8 cellular contexts compared by ENCODE assay signal in the genomic region with DNA sequence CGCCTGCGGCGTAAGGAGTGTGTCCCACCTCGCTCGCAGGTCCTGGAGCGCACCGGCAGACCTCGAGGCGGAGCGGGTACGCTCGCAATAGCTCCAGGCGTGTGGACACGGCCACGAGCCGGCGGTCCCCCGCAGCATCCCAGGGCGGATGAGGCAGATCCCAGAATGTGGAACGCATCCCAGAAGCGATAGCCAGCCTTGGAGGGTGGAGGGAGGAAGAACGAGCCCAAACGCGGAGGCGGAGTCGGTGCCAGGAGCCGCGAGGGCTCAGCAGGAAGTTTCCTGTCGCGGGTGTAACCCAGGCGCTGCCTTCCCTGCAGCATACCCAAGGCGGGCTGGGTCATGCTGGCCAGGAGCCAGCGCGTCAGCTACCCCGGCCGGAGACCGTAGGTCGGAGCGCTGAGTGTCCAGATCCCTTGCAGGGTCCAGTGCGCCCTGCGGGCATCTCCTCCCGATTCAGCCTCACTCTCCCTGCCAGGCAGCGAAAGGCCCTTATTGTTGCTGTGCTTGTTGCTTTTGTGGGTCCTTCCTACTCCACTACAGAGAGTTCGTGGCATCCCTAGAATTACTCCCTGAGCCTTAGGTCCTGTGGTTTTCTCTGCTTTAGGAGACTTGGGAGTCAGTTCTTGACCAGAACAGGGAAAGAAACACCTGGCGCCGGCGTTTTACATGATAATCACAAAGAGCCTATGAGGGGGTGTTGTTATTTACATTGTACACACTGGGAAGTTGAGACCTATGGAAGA. TPM values are rescaled to one million over a fixed set of nuclear protein-coding genes. Genes with fewer than 3 reads are reported as not detected.
DNase-seq lines count a peak whose midpoint lies in the region; ATAC-seq and TF ChIP-seq lines count a peak whose summit lies in the region.

No MANE protein-coding gene starts in this region.

- TF ChIP-seq CTCF in left ventricle myocardium inferior (IDR thresholded peaks at IDR 0.05; ENCODE audit: borderline replicate concordance), result no peak

- H3K36me3 Mint-ChIP-seq in activated naive CD8-positive, alpha-beta T cell treated with anti-CD3 and anti-CD28 coated beads, Interleukin-2, amount 50 U/mL, for 24 hours (ENCODE audit: low read depth), result no peaks in the 10 kb centered on the region

- ATAC-seq in activated naive CD8-positive, alpha-beta T cell treated with anti-CD3 and anti-CD28 coated beads, Interleukin-2, amount 50 U/mL, for 24 hours, result peak; percentile 48
- ATAC-seq in HG03521 (IDR thresholded peaks at IDR 0.05; ENCODE audit: unreplicated experiment), result no peak

- no peaks in the 10 kb centered on the region for H3K9me3 Mint-ChIP-seq in activated naive CD8-positive, alpha-beta T cell treated with anti-CD3 and anti-CD28 coated beads, Interleukin-2, amount 50 U/mL, for 24 hours

- DNase-seq in COLO668 (lab: John Stamatoyannopoulos, UW; ENCODE audit: unreplicated experiment), result peak; percentile 80
- peak; percentile 83 for DNase-seq in NCI-H748 (lab: John Stamatoyannopoulos, UW; ENCODE audit: unreplicated experiment)
- no peak for DNase-seq in activated naive CD8-positive, alpha-beta T cell treated with anti-CD3 and anti-CD28 coated beads, Interleukin-2, amount 50 U/mL, for 24 hours
- DNase-seq in left ventricle myocardium inferior, result no peak
- no peak for DNase-seq in NCI-H2029 (lab: John Stamatoyannopoulos, UW)
- no peak for DNase-seq in NCI-H1694 (lab: John Stamatoyannopoulos, UW)

- peak overlapping the region; percentile 72 for H3K4me3 Mint-ChIP-seq in activated naive CD8-positive, alpha-beta T cell treated with anti-CD3 and anti-CD28 coated beads, Interleukin-2, amount 50 U/mL, for 24 hours

- no peaks in the 10 kb centered on the region for H3K9me3 ChIP-seq in left ventricle myocardium inferior (replicated peaks)

- peak overlapping the region; percentile 46 for H3K4me3 ChIP-seq in left ventricle myocardium inferior
- H3K4me3 ChIP-seq in rectal smooth muscle tissue (ENCODE audit: low read length), result peak overlapping the region; percentile 59

- H3K27me3 ChIP-seq in left ventricle myocardium inferior (ENCODE audit: low read depth) (peaks cover 26% of the 10 kb centered on the region), rectal smooth muscle tissue (ENCODE audit: control insufficient read depth, insufficient read depth, low read length) (no peaks in the 10 kb centered on the region)

- H3K27ac ChIP-seq in left ventricle myocardium inferior (replicated peaks), result no peak overlapping the region
- no peak overlapping the region for H3K27ac ChIP-seq in rectal smooth muscle tissue (ENCODE audit: low read depth, low read length)

- H3K4me1 Mint-ChIP-seq in activated naive CD8-positive, alpha-beta T cell treated with anti-CD3 and anti-CD28 coated beads, Interleukin-2, amount 50 U/mL, for 24 hours, result peaks cover 4% of the 10 kb centered on the region

- H3K27ac Mint-ChIP-seq in activated naive CD8-positive, alpha-beta T cell treated with anti-CD3 and anti-CD28 coated beads, Interleukin-2, amount 50 U/mL, for 24 hours, result no peak overlapping the region

- peaks cover 3% of the 10 kb centered on the region for H3K27me3 Mint-ChIP-seq in activated naive CD8-positive, alpha-beta T cell treated with anti-CD3 and anti-CD28 coated beads, Interleukin-2, amount 50 U/mL, for 24 hours

- peaks cover 38% of the 10 kb centered on the region for H3K36me3 ChIP-seq in left ventricle myocardium inferior
- H3K36me3 ChIP-seq in rectal smooth muscle tissue (ENCODE audit: control insufficient read depth, insufficient read depth, low read length), result no peaks in the 10 kb centered on the region

- intact Hi-C loops in left ventricle myocardium inferior (cut with micrococcal nuclease), result no loop called here

- H3K9ac ChIP-seq in rectal smooth muscle tissue (ENCODE audit: low read length), result no peak overlapping the region

- H3K4me1 ChIP-seq in left ventricle myocardium inferior, result peaks cover 34% of the 10 kb centered on the region
- no peaks in the 10 kb centered on the region for H3K4me1 ChIP-seq in rectal smooth muscle tissue (ENCODE audit: control insufficient read depth, insufficient read depth, low read length)

RNA-seq across cellular contexts. Expression of a gene that starts 27.7 kb away (rescaled TPM):
- total RNA-seq in left ventricle myocardium inferior, result 177 TPM

RNA-seq across cellular contexts. Expression of a gene that starts 31.4 kb away (rescaled TPM):
- 0.91 TPM for total RNA-seq in left ventricle myocardium inferior

Comparison
In these comparisons a context has a peak if more than half of its experiments do, and no peak if none do; other contexts are left out.
1. DNase-seq: peak in COLO668 (single experiment) and NCI-H748 (single experiment); none in activated naive CD8-positive, alpha-beta T cell treated with anti-CD3 and anti-CD28 coated beads, Interleukin-2, amount 50 U/mL, for 24 hours (single experiment), left ventricle myocardium inferior (single experiment), NCI-H2029 (single experiment) and NCI-H1694 (single experiment).